Comparison of ENCODE assay signal across 10 cellular contexts in genomic region chr2:148023861-148024260, GRCh38. TPM values are rescaled to one million over a fixed set of nuclear protein-coding genes. Genes with fewer than 3 reads are reported as not detected.
DNase-seq lines count a peak whose midpoint lies in the region; ATAC-seq and TF ChIP-seq lines count a peak whose summit lies in the region.
"Had no signal": no experiment of that assay in that cellular context is flagged by ENCODE, and none has a peak within 500 bp of the region (broad histone marks: within the 10 kb centered on the region; RNA-seq: fewer than 3 reads in every experiment).

No MANE protein-coding gene starts in this region.

- ATAC-seq in CD4-positive, alpha-beta T cell (ENCODE audit: poor library complexity), result no peak
- ATAC-seq in GM19372 (IDR thresholded peaks at IDR 0.05; ENCODE audit: low read depth, unreplicated experiment) (peak; percentile 25), HG03378 (IDR thresholded peaks at IDR 0.05; ENCODE audit: unreplicated experiment) (peak; percentile 46), aorta (ENCODE audit: low FRiP score) (no peak)

- no peaks in the 10 kb centered on the region for H3K9me3 ChIP-seq in CD4-positive, alpha-beta T cell (ENCODE audit: control insufficient read depth, low read length)
- no peaks in the 10 kb centered on the region for H3K9me3 ChIP-seq in mammary epithelial cell (replicated peaks; ENCODE audit: insufficient read depth, low read length)
- H3K9me3 ChIP-seq in aorta (ENCODE audit: control insufficient read depth, low read length), result no peaks in the 10 kb centered on the region
- H3K9me3 ChIP-seq: esophagus muscularis mucosa had no signal

- dilution Hi-C loops in mammary epithelial cell (cut with HindIII; ENCODE audit: low sequenced_read_pairs), result no loop called here

- H4K20me1 ChIP-seq in mammary epithelial cell (ENCODE audit: insufficient read depth, low read length), result no peaks in the 10 kb centered on the region

- intact Hi-C loops in CD4-positive, alpha-beta T cell (cut with DNase I, micrococcal nuclease), result loop anchor here (2.0 to 10.0 kb wide), 5 partner anchors 177 to 1563 kb away; partner anchors contain the start of genes ACVR2A (in 1 of the 2), KIF5C (in 1 of the 2) and MMADHC (in 1 of the 2)
- intact Hi-C loops in mammary epithelial cell (cut with micrococcal nuclease) (loop anchor here (5.0 kb wide), 1 partner anchor 98 kb away; no protein-coding TSS in a partner anchor), aorta (cut with DNase I) (no loop called here)

- no peak for TF ChIP-seq CTCF in CD4-positive, alpha-beta T cell (IDR thresholded peaks at IDR 0.05)
- TF ChIP-seq CTCF in mammary epithelial cell (conservative IDR thresholded peaks at IDR 0.05 in 1 of 2, IDR thresholded peaks at IDR 0.05 in 1 of 2; ENCODE audit: extremely low read depth in 1 of 2, insufficient read depth in 1 of 2, low read depth in 1 of 2, low read length in 2 of 2), result no peak

- no peaks in the 10 kb centered on the region for H3K27me3 Mint-ChIP-seq in CD4-positive, alpha-beta T cell

- H3K4me1 Mint-ChIP-seq in CD4-positive, alpha-beta T cell (ENCODE audit: low read depth), result peaks cover 68% of the 10 kb centered on the region

- peak overlapping the region; percentile 93 for H3K4me3 Mint-ChIP-seq in CD4-positive, alpha-beta T cell

- H3K4me3 ChIP-seq in mammary epithelial cell (replicated peaks in 1 of 3; ENCODE audit: insufficient read depth in 1 of 3, low read depth in 2 of 3, low read length in 3 of 3), result peak overlapping the region in 2 of 3 experiments; percentile 20 to 99
- H3K4me3 ChIP-seq in aorta (ENCODE audit: low read length in 2 of 2), result no peak overlapping the region
- H3K4me3 ChIP-seq: esophagus muscularis mucosa had no signal

- H3K27ac Mint-ChIP-seq in CD4-positive, alpha-beta T cell, result peak overlapping the region; percentile 87

- peak overlapping the region; percentile 94 for H3K4me2 ChIP-seq in mammary epithelial cell (ENCODE audit: insufficient read depth, low read depth, low read length)

- CTCF ChIA-PET in CD4-positive, alpha-beta T cell (lab: Charles Lee), result interaction anchor here (0.9 to 1.4 kb wide), 3 partner anchors 11 to 485 kb away, joined by 3 read pairs; no protein-coding TSS in a partner anchor
- CTCF ChIA-PET in mammary epithelial cell (lab: Charles Lee; ENCODE audit: low non-redundant PET), result no interaction called here

- H3K27me3 ChIP-seq in CD4-positive, alpha-beta T cell (ENCODE audit: control insufficient read depth, insufficient read depth, low read length), result no peaks in the 10 kb centered on the region
- no peaks in the 10 kb centered on the region for H3K27me3 ChIP-seq in mammary epithelial cell (ENCODE audit: insufficient read depth, low read length)
- no peaks in the 10 kb centered on the region for H3K27me3 ChIP-seq in aorta (ENCODE audit: control insufficient read depth in 1 of 2, insufficient read depth in 2 of 2, low read length in 1 of 2)
- H3K27me3 ChIP-seq: esophagus muscularis mucosa had no signal

- H3K36me3 ChIP-seq in mammary epithelial cell (ENCODE audit: insufficient read depth, low read length), result no peaks in the 10 kb centered on the region
- H3K36me3 ChIP-seq in aorta (ENCODE audit: control insufficient read depth in 1 of 2, insufficient read depth in 2 of 2, low read length in 1 of 2), result no peaks in the 10 kb centered on the region
- H3K36me3 ChIP-seq: esophagus muscularis mucosa had no signal

- POLR2A ChIA-PET in CD4-positive, alpha-beta T cell (lab: Charles Lee), result interaction anchor here (0.9 to 5.4 kb wide), 2 partner anchors 622 kb away, joined by 4 to 106 read pairs; partner anchors contain the start of gene EPC2

- no peaks in the 10 kb centered on the region for H3K9me3 Mint-ChIP-seq in CD4-positive, alpha-beta T cell

- no peak overlapping the region for H3K9ac ChIP-seq in mammary epithelial cell (ENCODE audit: insufficient read depth, low read length)

- DNase-seq in CD4-positive, alpha-beta T cell, result no peak
- DNase-seq in mammary epithelial cell (no peak), HuH-7 (ENCODE audit: low spot score) (no peak), aorta (no peak)
- no peak for DNase-seq in NK-92 treated with Interleukin-12 subunit alpha and Interleukin-12 subunit beta, amount 100 ng/mL, for 24 hours (lab: John Stamatoyannopoulos, UW)
- no peak for DNase-seq in effector CD4-positive, alpha-beta T cell
- DNase-seq: activated CD4-positive, alpha-beta T cell treated with anti-CD3 and anti-CD28 coated beads for 1 hour had no signal

- H3K27ac ChIP-seq in CD4-positive, alpha-beta T cell (ENCODE audit: low read depth, low read length), result no peak overlapping the region
- no peak overlapping the region for H3K27ac ChIP-seq in mammary epithelial cell (ENCODE audit: insufficient read depth, low read depth, low read length)
- no peak overlapping the region for H3K27ac ChIP-seq in aorta (ENCODE audit: low read depth in 1 of 2, low read length in 2 of 2)

- H3K79me2 ChIP-seq in mammary epithelial cell (ENCODE audit: insufficient read depth, low read length), result peaks cover 74% of the 10 kb centered on the region

- no TSS peak for BruUV-seq in mammary epithelial cell (replicated peaks; lab: Mats Ljungman, UMichigan)

- peaks cover 30% of the 10 kb centered on the region for H3K36me3 Mint-ChIP-seq in CD4-positive, alpha-beta T cell (ENCODE audit: low read depth)

- peaks cover 6% of the 10 kb centered on the region for H3K4me1 ChIP-seq in mammary epithelial cell (ENCODE audit: insufficient read depth, low read length)
- no peaks in the 10 kb centered on the region for H3K4me1 ChIP-seq in aorta (ENCODE audit: control insufficient read depth in 1 of 2, insufficient read depth in 2 of 2, low read length in 2 of 2)

- in situ Hi-C loops in mammary epithelial cell (cut with MboI; ENCODE audit: low sequenced_read_pairs in 2 of 2), result no loop called here

- no peak overlapping the region for H2AFZ ChIP-seq in mammary epithelial cell (ENCODE audit: low read depth, low read length)

RNA-seq across cellular contexts. Expression of gene MBD5, which starts 3.0 kb away (rescaled TPM):
- total RNA-seq in CD4-positive, alpha-beta T cell, result 10 to 100 TPM; 49.8 to 52.9 TPM
- 10 to 100 TPM; 32.3 to 40.8 TPM for total RNA-seq in mammary epithelial cell
- polyA plus RNA-seq in mammary epithelial cell, result 14.1 TPM
- 6.9 TPM for polyA minus RNA-seq in mammary epithelial cell
- total RNA-seq in aorta, result 10 to 100 TPM; 53.8 to 63.2 TPM
- polyA plus RNA-seq in aorta, result 1 to 10 TPM; 4.1 to 5.2 TPM

RNA-seq across cellular contexts. Expression of gene ORC4, which starts 3.3 kb away (rescaled TPM):
- 10 to 100 TPM; 29.4 to 33.9 TPM for total RNA-seq in CD4-positive, alpha-beta T cell
- total RNA-seq in mammary epithelial cell (10 to 100 TPM; 38.9 to 47.0 TPM), aorta (10 to 100 TPM; 34.9 to 44.6 TPM)
- polyA plus RNA-seq in mammary epithelial cell (29.0 TPM), aorta (10 to 100 TPM in 1 of 2 donors, 1 to 10 TPM in 1; 3.6 to 16.2 TPM)
- polyA minus RNA-seq in mammary epithelial cell, result 3.9 TPM

Comparison
In these comparisons a context has a peak if more than half of its experiments do, and no peak if none do; other contexts are left out.
1. ATAC-seq: peak in GM19372 (single experiment) and HG03378 (single experiment); none in CD4-positive, alpha-beta T cell (single experiment) and aorta (single experiment).
2. H3K4me3 ChIP-seq: peak in mammary epithelial cell (2 of 3); none in aorta (0 of 2).
3. intact Hi-C loops: an anchor here in CD4-positive, alpha-beta T cell (2.0 to 10.0 kb wide) and mammary epithelial cell (5.0 kb wide); none called in aorta.